ENCODE assay signal across 9 cellular contexts in genomic region chr22:27866136-27867091, GRCh38. TPM values are rescaled to one million over a fixed set of nuclear protein-coding genes. Genes with fewer than 3 reads are reported as not detected.
DNase-seq lines count a peak whose midpoint lies in the region; ATAC-seq and TF ChIP-seq lines count a peak whose summit lies in the region.
"Had no signal": no experiment of that assay in that cellular context is flagged by ENCODE, and none has a peak within 500 bp of the region (broad histone marks: within the 10 kb centered on the region; RNA-seq: fewer than 3 reads in every experiment).

No MANE protein-coding gene starts in this region.

- peak overlapping the region; percentile 99 for H3K27ac Mint-ChIP-seq in osteocyte (ENCODE audit: unreplicated experiment)

- no peaks in the 10 kb centered on the region for H3K9me3 Mint-ChIP-seq in osteocyte (ENCODE audit: unreplicated experiment)

- no peak for ATAC-seq in GM21737 (IDR thresholded peaks at IDR 0.05; ENCODE audit: unreplicated experiment)

- no peaks in the 10 kb centered on the region for H3K9me3 ChIP-seq in Peyer's patch

- H3K27me3 Mint-ChIP-seq in osteocyte (ENCODE audit: unreplicated experiment) = no peaks in the 10 kb centered on the region

- H3K36me3 ChIP-seq in Peyer's patch = peaks cover 0 to under 1% (median 0%) of the 10 kb centered on the region in 3 donors

- no peak for TF ChIP-seq CTCF in Peyer's patch (IDR thresholded peaks at IDR 0.05)
- TF ChIP-seq CTCF in epithelial cell of esophagus (IDR thresholded peaks at IDR 0.05; ENCODE audit: insufficient read depth, low read depth, low read length, missing control alignments) = no peak
- no peak for TF ChIP-seq CTCF in osteocyte (IDR thresholded peaks at IDR 0.05)

- H3K4me3 Mint-ChIP-seq in osteocyte (ENCODE audit: unreplicated experiment) = peak overlapping the region; percentile 64

- H3K36me3 Mint-ChIP-seq in osteocyte (ENCODE audit: unreplicated experiment) = peaks cover 22% of the 10 kb centered on the region

- H3K4me1 ChIP-seq in Peyer's patch = peaks cover 0 to 46% (median 5%) of the 10 kb centered on the region in 4 donors

- H3K4me1 Mint-ChIP-seq in osteocyte (ENCODE audit: unreplicated experiment) = peaks cover 75% of the 10 kb centered on the region

- H3K27me3 ChIP-seq in Peyer's patch = no peaks in the 10 kb centered on the region

- DNase-seq in AG08396 (ENCODE audit: low spot score) (peak; percentile 31), Peyer's patch (no peak), epithelial cell of esophagus (ENCODE audit: low read depth) (peak; percentile 77), osteocyte (ENCODE audit: extremely low spot score, unreplicated experiment) (no peak), cerebellar cortex (ENCODE audit: low spot score) (no peak), NCI-H82 treated with DMSO at 0.1 percent for 48 hours (lab: John Stamatoyannopoulos, UW; ENCODE audit: unreplicated experiment) (no peak)
- DNase-seq in stimulated activated CD4-positive, alpha-beta T cell treated with anti-CD3 and anti-CD28 coated beads, Interleukin-1b, Interleukin-23, amount 100 ng/mL, for 48 hours = no peak
- DNase-seq: SHP77 had no signal

- H3K27ac ChIP-seq in Peyer's patch = peak overlapping the region; percentile 38 to 72 (median 46)

- no peak overlapping the region for H3K4me3 ChIP-seq in Peyer's patch
- H3K4me3 ChIP-seq in epithelial cell of esophagus (ENCODE audit: low read length) = no peak overlapping the region

- TF ChIP-seq POLR2A in Peyer's patch (IDR thresholded peaks at IDR 0.05) = no peak

RNA-seq across cellular contexts. Expression of gene PITPNB, which starts 52.6 kb away (rescaled TPM):
- total RNA-seq in Peyer's patch (10 to 100 TPM; 24.7 to 29.7 (median 28.2) TPM), osteocyte (86.6 and 86.7 TPM in 2 replicates)

Comparison
In these comparisons a context has a peak if more than half of its experiments do, and no peak if none do; other contexts are left out.
1. DNase-seq: peak in AG08396 (single experiment) and epithelial cell of esophagus (single experiment); none in Peyer's patch (0 of 3), osteocyte (single experiment), stimulated activated CD4-positive, alpha-beta T cell treated with anti-CD3 and anti-CD28 coated beads, Interleukin-1b, Interleukin-23, amount 100 ng/mL, for 48 hours (single experiment), cerebellar cortex (single experiment) and NCI-H82 treated with DMSO at 0.1 percent for 48 hours (single experiment).